In the genomic region with DNA sequence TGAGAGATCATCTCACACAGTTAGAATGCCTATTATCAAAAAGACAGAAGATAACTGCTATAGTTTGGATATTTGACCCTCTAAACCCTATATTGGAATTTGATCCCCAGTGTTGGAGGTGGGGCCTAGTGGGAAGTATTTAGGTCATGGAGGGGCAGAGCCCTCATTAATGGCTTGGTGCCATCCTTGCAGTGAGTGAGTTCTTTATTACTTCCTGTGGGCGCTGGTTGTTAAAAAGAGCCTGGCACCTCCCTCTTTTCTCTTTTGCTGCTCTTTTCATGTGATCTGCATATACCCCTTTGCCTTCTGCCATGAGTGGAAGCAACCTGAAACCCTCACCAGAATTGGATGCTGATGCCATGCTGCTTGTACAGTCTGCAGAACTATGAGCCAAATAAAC, we compare ENCODE assay signal across 18 cellular contexts.
"Had no signal": no experiment of that assay in that cellular context is flagged by ENCODE, and none has a peak within 500 bp of the region (broad histone marks: within the 10 kb centered on the region; RNA-seq: fewer than 3 reads in every experiment).

No MANE protein-coding gene starts in this region.

- H3K9me3 ChIP-seq: left ventricle myocardium inferior, transverse colon, vagina had no signal

- ATAC-seq: activated CD8-positive, alpha-beta memory T cell treated with anti-CD3 and anti-CD28 coated beads, Interleukin-2, amount 10 ng/mL, durations not matched to agents 7 days and 5 days; esophagus mucosa; naive thymus-derived CD8-positive, alpha-beta T cell had no signal

- H3K27me3 Mint-ChIP-seq: activated CD4-positive, alpha-beta memory T cell treated with anti-CD3 and anti-CD28 coated beads for 36 hours; activated CD8-positive, alpha-beta memory T cell treated with anti-CD3 and anti-CD28 coated beads, Interleukin-2, amount 10 ng/mL, durations not matched to agents 7 days and 5 days; activated naive CD4-positive, alpha-beta T cell treated with anti-CD3 and anti-CD28 coated beads, Interleukin-2, amount 50 U/mL, for 24 hours; activated T-cell treated with anti-CD3 and anti-CD28 coated beads, Interleukin-2, amount 50 U/mL, for 24 hours; memory B cell; naive thymus-derived CD8-positive, alpha-beta T cell had no signal

- H3K4me1 Mint-ChIP-seq: activated CD8-positive, alpha-beta memory T cell treated with anti-CD3 and anti-CD28 coated beads, Interleukin-2, amount 10 ng/mL, durations not matched to agents 7 days and 5 days; activated naive CD4-positive, alpha-beta T cell treated with anti-CD3 and anti-CD28 coated beads, Interleukin-2, amount 50 U/mL, for 24 hours; memory B cell had no signal

- H3K4me3 ChIP-seq: hepatocyte, left ventricle myocardium inferior, transverse colon, vagina had no signal

- H3K4me3 Mint-ChIP-seq: activated CD4-positive, alpha-beta memory T cell treated with anti-CD3 and anti-CD28 coated beads for 36 hours; activated CD8-positive, alpha-beta memory T cell treated with anti-CD3 and anti-CD28 coated beads, Interleukin-2, amount 10 ng/mL, durations not matched to agents 7 days and 5 days; activated naive CD4-positive, alpha-beta T cell treated with anti-CD3 and anti-CD28 coated beads, Interleukin-2, amount 50 U/mL, for 24 hours; activated T-cell treated with anti-CD3 and anti-CD28 coated beads, Interleukin-2, amount 50 U/mL, for 24 hours; memory B cell; naive thymus-derived CD8-positive, alpha-beta T cell had no signal

- H3K4me1 ChIP-seq: left ventricle myocardium inferior, transverse colon, vagina had no signal

- H3K27ac ChIP-seq: hepatocyte, left ventricle myocardium inferior, transverse colon, vagina, VCaP had no signal

- DNase-seq: activated CD4-positive, alpha-beta memory T cell treated with anti-CD3 and anti-CD28 coated beads for 36 hours; activated CD8-positive, alpha-beta memory T cell treated with anti-CD3 and anti-CD28 coated beads, Interleukin-2, amount 10 ng/mL, durations not matched to agents 7 days and 5 days; activated effector memory CD4-positive, alpha-beta T cell treated with Interleukin-2 at 50 U/mL for 16 hours; activated T-cell treated with anti-CD3 and anti-CD28 coated beads, Interleukin-2, amount 50 U/mL, for 24 hours; left ventricle myocardium inferior; naive thymus-derived CD8-positive, alpha-beta T cell; occipital lobe; stimulated activated CD4-positive, alpha-beta T cell treated with anti-CD3 and anti-CD28 coated beads, Interleukin-15, amount 100 ng/mL, for 24 hours; stimulated activated CD4-positive, alpha-beta T cell treated with anti-CD3 and anti-CD28 coated beads, Interleukin-4, amount 100 ng/mL, for 1 hour; stimulated activated naive CD4-positive, alpha-beta T cell; T-helper 9 cell; transverse colon had no signal

- H3K9me3 Mint-ChIP-seq: activated CD4-positive, alpha-beta memory T cell treated with anti-CD3 and anti-CD28 coated beads for 36 hours; activated naive CD4-positive, alpha-beta T cell treated with anti-CD3 and anti-CD28 coated beads, Interleukin-2, amount 50 U/mL, for 24 hours; activated T-cell treated with anti-CD3 and anti-CD28 coated beads, Interleukin-2, amount 50 U/mL, for 24 hours; memory B cell; naive thymus-derived CD8-positive, alpha-beta T cell had no signal

- H3K27me3 ChIP-seq: hepatocyte, transverse colon, vagina had no signal

- H3K27ac Mint-ChIP-seq: activated CD4-positive, alpha-beta memory T cell treated with anti-CD3 and anti-CD28 coated beads for 36 hours; activated CD8-positive, alpha-beta memory T cell treated with anti-CD3 and anti-CD28 coated beads, Interleukin-2, amount 10 ng/mL, durations not matched to agents 7 days and 5 days; activated naive CD4-positive, alpha-beta T cell treated with anti-CD3 and anti-CD28 coated beads, Interleukin-2, amount 50 U/mL, for 24 hours; activated T-cell treated with anti-CD3 and anti-CD28 coated beads, Interleukin-2, amount 50 U/mL, for 24 hours; memory B cell; naive thymus-derived CD8-positive, alpha-beta T cell had no signal
